Comparison of ENCODE assay signal across 1 cellular context in the genomic region with DNA sequence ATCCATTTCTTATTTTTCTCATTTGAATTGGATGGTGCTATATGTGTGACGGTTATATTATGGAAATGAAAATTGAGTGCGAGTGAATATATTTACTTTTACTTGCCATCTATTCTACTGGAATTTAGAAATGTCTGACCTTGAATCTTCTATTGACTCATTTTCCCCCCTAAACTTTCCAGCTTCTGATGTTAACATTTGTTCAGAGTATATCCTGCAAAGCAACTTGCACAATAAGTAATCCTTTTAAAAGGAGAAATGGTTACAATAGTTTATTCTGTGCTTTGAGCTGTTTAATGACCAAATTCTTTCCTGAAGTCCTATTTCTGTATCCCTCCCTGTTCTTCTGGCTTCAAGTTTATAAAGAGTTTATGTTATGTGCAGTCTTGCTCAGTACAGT.
TF ChIP-seq lines count a peak whose summit lies in the region.

No MANE protein-coding gene starts in this region.

TF ChIP-seq in GM23338, 12 proteins besides CTCF, POLR2A, EP300 and RAD21 (continued from another document):
- TF ChIP-seq, protein P1, sequence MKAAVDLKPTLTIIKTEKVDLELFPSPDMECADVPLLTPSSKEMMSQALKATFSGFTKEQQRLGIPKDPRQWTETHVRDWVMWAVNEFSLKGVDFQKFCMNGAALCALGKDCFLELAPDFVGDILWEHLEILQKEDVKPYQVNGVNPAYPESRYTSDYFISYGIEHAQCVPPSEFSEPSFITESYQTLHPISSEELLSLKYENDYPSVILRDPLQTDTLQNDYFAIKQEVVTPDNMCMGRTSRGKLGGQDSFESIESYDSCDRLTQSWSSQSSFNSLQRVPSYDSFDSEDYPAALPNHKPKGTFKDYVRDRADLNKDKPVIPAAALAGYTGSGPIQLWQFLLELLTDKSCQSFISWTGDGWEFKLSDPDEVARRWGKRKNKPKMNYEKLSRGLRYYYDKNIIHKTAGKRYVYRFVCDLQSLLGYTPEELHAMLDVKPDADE (IDR thresholded peaks at IDR 0.05), result no peak
- no peak for TF ChIP-seq REST (IDR thresholded peaks at IDR 0.05; ENCODE audit: unreplicated experiment)
- TF ChIP-seq ZNF114 (CRISPR knock-in tag; IDR thresholded peaks at IDR 0.05), result no peak
- TF ChIP-seq POLR2AphosphoS5 (IDR thresholded peaks at IDR 0.05; ENCODE audit: low read depth), result no peak
- no peak for TF ChIP-seq ZNF331 (CRISPR knock-in tag; IDR thresholded peaks at IDR 0.05; ENCODE audit: low read depth)
- no peak for TF ChIP-seq ZNF462 (CRISPR knock-in tag; IDR thresholded peaks at IDR 0.05)
- no peak for TF ChIP-seq STAT1 (IDR thresholded peaks at IDR 0.05; ENCODE audit: unreplicated experiment)
- no peak for TF ChIP-seq EZH2 (IDR thresholded peaks at IDR 0.05; ENCODE audit: low read depth, unreplicated experiment)
- TF ChIP-seq JUNB (IDR thresholded peaks at IDR 0.05; ENCODE audit: unreplicated experiment), result no peak
- TF ChIP-seq EZH2phosphoT487 (IDR thresholded peaks at IDR 0.05; ENCODE audit: unreplicated experiment), result no peak
- no peak for TF ChIP-seq CREB1 (CRISPR knock-in tag; IDR thresholded peaks at IDR 0.05; ENCODE audit: low read depth)
